1 cellular context compared by ENCODE assay signal in genomic region chr11:1488575-1489180, GRCh38.
TF ChIP-seq lines count a peak whose summit lies in the region.

No MANE protein-coding gene starts in this region.

TF ChIP-seq in HepG2, 621 proteins besides CTCF, POLR2A, EP300 and RAD21:
- no peak for TF ChIP-seq SALL1 (CRISPR knock-in tag; IDR thresholded peaks at IDR 0.05)
- no peak for TF ChIP-seq HNRNPL (IDR thresholded peaks at IDR 0.05; ENCODE audit: low read depth, low read length)
- no peak for TF ChIP-seq ZBTB38 (CRISPR knock-in tag; IDR thresholded peaks at IDR 0.05)
- TF ChIP-seq ZGPAT (CRISPR knock-in tag; IDR thresholded peaks at IDR 0.05), result no peak
- no peak for TF ChIP-seq ZNF616 (CRISPR knock-in tag; IDR thresholded peaks at IDR 0.05; ENCODE audit: low read depth)
- TF ChIP-seq ZNF451 (CRISPR knock-in tag; IDR thresholded peaks at IDR 0.05), result no peak
- TF ChIP-seq SIN3B (IDR thresholded peaks at IDR 0.05; ENCODE audit: low read length), result no peak
- no peak for TF ChIP-seq CREB3 (CRISPR knock-in tag; IDR thresholded peaks at IDR 0.05)
- TF ChIP-seq FOSL1 (CRISPR knock-in tag; IDR thresholded peaks at IDR 0.05; ENCODE audit: borderline replicate concordance), result no peak
- TF ChIP-seq RFXAP (CRISPR knock-in tag; IDR thresholded peaks at IDR 0.05; ENCODE audit: borderline replicate concordance), result no peak
- TF ChIP-seq CEBPG (CRISPR knock-in tag; IDR thresholded peaks at IDR 0.05), result no peak
- no peak for TF ChIP-seq MATR3 (CRISPR knock-in tag; IDR thresholded peaks at IDR 0.05)
- TF ChIP-seq ZBTB43 (CRISPR knock-in tag; conservative IDR thresholded peaks at IDR 0.05), result no peak
- no peak for TF ChIP-seq MAFK (conservative IDR thresholded peaks at IDR 0.05 in 1 of 2, IDR thresholded peaks at IDR 0.05 in 1 of 2; ENCODE audit: low read length in 2 of 2)
- no peak for TF ChIP-seq ZNF607 (CRISPR knock-in tag; IDR thresholded peaks at IDR 0.05; ENCODE audit: borderline replicate concordance)
- TF ChIP-seq HNRNPUL1 (IDR thresholded peaks at IDR 0.05; ENCODE audit: low read depth, low read length), result no peak
- no peak for TF ChIP-seq POGK (CRISPR knock-in tag; conservative IDR thresholded peaks at IDR 0.05)
- no peak for TF ChIP-seq MIER3 (CRISPR knock-in tag; IDR thresholded peaks at IDR 0.05; ENCODE audit: borderline replicate concordance)
- no peak for TF ChIP-seq ZNF549 (CRISPR knock-in tag; IDR thresholded peaks at IDR 0.05)
